Comparison of ENCODE assay signal across 2 cellular contexts in the genomic region with DNA sequence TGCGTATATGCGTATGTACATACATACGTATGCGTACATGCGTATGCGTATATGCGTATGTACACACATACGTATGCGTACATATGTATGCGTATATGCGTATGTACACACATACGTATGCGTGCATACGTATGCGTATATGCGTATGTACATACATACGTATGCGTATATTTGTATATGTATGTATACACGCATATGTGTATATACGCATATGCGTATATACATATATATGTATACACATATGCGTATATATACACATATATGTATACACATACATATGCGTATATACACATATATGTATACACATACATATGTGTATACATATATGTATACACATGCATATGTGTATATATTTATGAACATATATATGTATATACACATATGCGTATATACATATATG.
TF ChIP-seq lines count a peak whose summit lies in the region.

No MANE protein-coding gene starts in this region.

TF ChIP-seq in A549, 52 proteins besides CTCF, POLR2A, EP300 and RAD21 (continued from another document):
- TF ChIP-seq BCL3 (IDR thresholded peaks at IDR 0.05) (no peak), FOSB (CRISPR knock-in tag; IDR thresholded peaks at IDR 0.05) (no peak)

TF ChIP-seq in GM23338, 12 proteins besides CTCF, POLR2A, EP300 and RAD21 (continued from another document):
- TF ChIP-seq POLR2AphosphoS5 (IDR thresholded peaks at IDR 0.05; ENCODE audit: low read depth) = no peak
- no peak for TF ChIP-seq CREB1 (CRISPR knock-in tag; IDR thresholded peaks at IDR 0.05; ENCODE audit: low read depth)
- no peak for TF ChIP-seq JUNB (IDR thresholded peaks at IDR 0.05; ENCODE audit: unreplicated experiment)
- TF ChIP-seq, protein P1, sequence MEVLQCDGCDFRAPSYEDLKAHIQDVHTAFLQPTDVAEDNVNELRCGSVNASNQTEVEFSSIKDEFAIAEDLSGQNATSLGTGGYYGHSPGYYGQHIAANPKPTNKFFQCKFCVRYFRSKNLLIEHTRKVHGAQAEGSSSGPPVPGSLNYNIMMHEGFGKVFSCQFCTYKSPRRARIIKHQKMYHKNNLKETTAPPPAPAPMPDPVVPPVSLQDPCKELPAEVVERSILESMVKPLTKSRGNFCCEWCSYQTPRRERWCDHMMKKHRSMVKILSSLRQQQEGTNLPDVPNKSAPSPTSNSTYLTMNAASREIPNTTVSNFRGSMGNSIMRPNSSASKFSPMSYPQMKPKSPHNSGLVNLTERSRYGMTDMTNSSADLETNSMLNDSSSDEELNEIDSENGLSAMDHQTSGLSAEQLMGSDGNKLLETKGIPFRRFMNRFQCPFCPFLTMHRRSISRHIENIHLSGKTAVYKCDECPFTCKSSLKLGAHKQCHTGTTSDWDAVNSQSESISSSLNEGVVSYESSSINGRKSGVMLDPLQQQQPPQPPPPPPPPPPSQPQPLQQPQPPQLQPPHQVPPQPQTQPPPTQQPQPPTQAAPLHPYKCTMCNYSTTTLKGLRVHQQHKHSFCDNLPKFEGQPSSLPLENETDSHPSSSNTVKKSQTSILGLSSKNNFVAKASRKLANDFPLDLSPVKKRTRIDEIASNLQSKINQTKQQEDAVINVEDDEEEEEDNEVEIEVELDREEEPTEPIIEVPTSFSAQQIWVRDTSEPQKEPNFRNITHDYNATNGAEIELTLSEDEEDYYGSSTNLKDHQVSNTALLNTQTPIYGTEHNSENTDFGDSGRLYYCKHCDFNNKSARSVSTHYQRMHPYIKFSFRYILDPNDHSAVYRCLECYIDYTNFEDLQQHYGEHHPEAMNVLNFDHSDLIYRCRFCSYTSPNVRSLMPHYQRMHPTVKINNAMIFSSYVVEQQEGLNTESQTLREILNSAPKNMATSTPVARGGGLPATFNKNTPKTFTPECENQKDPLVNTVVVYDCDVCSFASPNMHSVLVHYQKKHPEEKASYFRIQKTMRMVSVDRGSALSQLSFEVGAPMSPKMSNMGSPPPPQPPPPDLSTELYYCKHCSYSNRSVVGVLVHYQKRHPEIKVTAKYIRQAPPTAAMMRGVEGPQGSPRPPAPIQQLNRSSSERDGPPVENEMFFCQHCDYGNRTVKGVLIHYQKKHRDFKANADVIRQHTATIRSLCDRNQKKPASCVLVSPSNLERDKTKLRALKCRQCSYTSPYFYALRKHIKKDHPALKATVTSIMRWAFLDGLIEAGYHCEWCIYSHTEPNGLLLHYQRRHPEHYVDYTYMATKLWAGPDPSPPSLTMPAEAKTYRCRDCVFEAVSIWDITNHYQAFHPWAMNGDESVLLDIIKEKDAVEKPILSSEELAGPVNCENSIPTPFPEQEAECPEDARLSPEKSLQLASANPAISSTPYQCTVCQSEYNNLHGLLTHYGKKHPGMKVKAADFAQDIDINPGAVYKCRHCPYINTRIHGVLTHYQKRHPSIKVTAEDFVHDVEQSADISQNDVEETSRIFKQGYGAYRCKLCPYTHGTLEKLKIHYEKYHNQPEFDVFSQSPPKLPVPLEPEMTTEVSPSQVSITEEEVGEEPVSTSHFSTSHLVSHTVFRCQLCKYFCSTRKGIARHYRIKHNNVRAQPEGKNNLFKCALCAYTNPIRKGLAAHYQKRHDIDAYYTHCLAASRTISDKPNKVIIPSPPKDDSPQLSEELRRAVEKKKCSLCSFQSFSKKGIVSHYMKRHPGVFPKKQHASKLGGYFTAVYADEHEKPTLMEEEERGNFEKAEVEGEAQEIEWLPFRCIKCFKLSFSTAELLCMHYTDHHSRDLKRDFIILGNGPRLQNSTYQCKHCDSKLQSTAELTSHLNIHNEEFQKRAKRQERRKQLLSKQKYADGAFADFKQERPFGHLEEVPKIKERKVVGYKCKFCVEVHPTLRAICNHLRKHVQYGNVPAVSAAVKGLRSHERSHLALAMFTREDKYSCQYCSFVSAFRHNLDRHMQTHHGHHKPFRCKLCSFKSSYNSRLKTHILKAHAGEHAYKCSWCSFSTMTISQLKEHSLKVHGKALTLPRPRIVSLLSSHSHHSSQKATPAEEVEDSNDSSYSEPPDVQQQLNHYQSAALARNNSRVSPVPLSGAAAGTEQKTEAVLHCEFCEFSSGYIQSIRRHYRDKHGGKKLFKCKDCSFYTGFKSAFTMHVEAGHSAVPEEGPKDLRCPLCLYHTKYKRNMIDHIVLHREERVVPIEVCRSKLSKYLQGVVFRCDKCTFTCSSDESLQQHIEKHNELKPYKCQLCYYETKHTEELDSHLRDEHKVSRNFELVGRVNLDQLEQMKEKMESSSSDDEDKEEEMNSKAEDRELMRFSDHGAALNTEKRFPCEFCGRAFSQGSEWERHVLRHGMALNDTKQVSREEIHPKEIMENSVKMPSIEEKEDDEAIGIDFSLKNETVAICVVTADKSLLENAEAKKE (CRISPR knock-in tag; IDR thresholded peaks at IDR 0.05) = no peak
- TF ChIP-seq ZNF331 (CRISPR knock-in tag; IDR thresholded peaks at IDR 0.05; ENCODE audit: low read depth) = no peak
